Comparison of ENCODE assay signal across 1 cellular context in the genomic region with DNA sequence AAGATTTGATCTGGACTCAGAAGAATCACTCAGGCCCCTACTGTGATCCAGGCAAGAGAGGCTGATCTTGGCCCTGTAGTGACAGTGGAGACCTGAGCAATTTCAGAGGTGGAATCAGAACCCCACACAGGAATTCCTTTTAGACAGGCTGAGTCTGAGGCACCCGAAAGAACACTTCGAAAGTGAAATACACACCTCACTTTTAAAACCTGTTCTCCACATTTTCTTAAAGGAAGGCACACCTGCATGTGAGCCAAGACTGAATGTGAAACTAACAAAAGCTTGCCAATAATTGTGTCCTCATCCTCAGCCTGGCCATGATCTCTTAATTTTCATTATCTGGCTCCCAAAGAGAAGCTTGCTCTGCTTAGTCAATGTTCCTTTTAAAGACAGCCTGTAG.
TF ChIP-seq lines count a peak whose summit lies in the region.

No MANE protein-coding gene starts in this region.

TF ChIP-seq in GM12878, 131 proteins besides CTCF, POLR2A, EP300 and RAD21 (continued from another document):
- TF ChIP-seq ZBTB40 (IDR thresholded peaks at IDR 0.05; ENCODE audit: borderline replicate concordance) = no peak
